Comparison of ENCODE assay signal across 13 cellular contexts in genomic region chr2:99404039-99404799, GRCh38.
DNase-seq lines count a peak whose midpoint lies in the region; ATAC-seq and TF ChIP-seq lines count a peak whose summit lies in the region.
"Had no signal": no experiment of that assay in that cellular context is flagged by ENCODE, and none has a peak within 500 bp of the region (broad histone marks: within the 10 kb centered on the region; RNA-seq: fewer than 3 reads in every experiment).

No MANE protein-coding gene starts in this region.

- ATAC-seq in T-helper 17 cell = no peak
- ATAC-seq in GM21381 (IDR thresholded peaks at IDR 0.05; ENCODE audit: unreplicated experiment) = no peak
- ATAC-seq in GM21717 (IDR thresholded peaks at IDR 0.05; ENCODE audit: unreplicated experiment) = no peak

- H3K4me3 Mint-ChIP-seq in T-helper 1 cell treated with Interleukin-12 subunit alpha and Interleukin-12 subunit beta and Interleukin-4 antibody, amounts not matched to agents 30 μg/mL and 1 μg/mL, for 36 hours = no peak overlapping the region
- H3K4me3 Mint-ChIP-seq in T-helper 17 cell = no peak overlapping the region

- H3K27ac ChIP-seq in cardiac muscle cell (peak overlapping the region; percentile 83), prostate gland (peak overlapping the region; percentile 53 to 71)
- H3K27ac ChIP-seq: A549, RWPE1, upper lobe of left lung had no signal

- peaks cover 9% of the 10 kb centered on the region for H3K4me1 Mint-ChIP-seq in T-helper 1 cell treated with Interleukin-12 subunit alpha and Interleukin-12 subunit beta and Interleukin-4 antibody, amounts not matched to agents 30 μg/mL and 1 μg/mL, for 36 hours (ENCODE audit: low read depth)
- peaks cover 2% of the 10 kb centered on the region for H3K4me1 Mint-ChIP-seq in T-helper 17 cell

- no peaks in the 10 kb centered on the region for H3K9me3 Mint-ChIP-seq in T-helper 1 cell treated with Interleukin-12 subunit alpha and Interleukin-12 subunit beta and Interleukin-4 antibody, amounts not matched to agents 30 μg/mL and 1 μg/mL, for 36 hours

- H3K27me3 ChIP-seq in cardiac muscle cell (no peaks in the 10 kb centered on the region), prostate gland (replicated peaks; ENCODE audit: insufficient read depth) (no peaks in the 10 kb centered on the region)
- H3K27me3 ChIP-seq: upper lobe of left lung had no signal

- TF ChIP-seq CTCF in cardiac muscle cell (IDR thresholded peaks at IDR 0.05; ENCODE audit: low read depth, low read length) (no peak), prostate gland (IDR thresholded peaks at IDR 0.05) (no peak)

- peak overlapping the region; percentile 49 for H3K27ac Mint-ChIP-seq in T-helper 1 cell treated with Interleukin-12 subunit alpha and Interleukin-12 subunit beta and Interleukin-4 antibody, amounts not matched to agents 30 μg/mL and 1 μg/mL, for 36 hours
- H3K27ac Mint-ChIP-seq in T-helper 17 cell = peak overlapping the region; percentile 79

- intact Hi-C loops in prostate gland (cut with DNase I) = no loop called here

- no peak for TF ChIP-seq POLR2A in prostate gland (IDR thresholded peaks at IDR 0.05)

- peaks cover 32% of the 10 kb centered on the region for H3K36me3 Mint-ChIP-seq in T-helper 1 cell treated with Interleukin-12 subunit alpha and Interleukin-12 subunit beta and Interleukin-4 antibody, amounts not matched to agents 30 μg/mL and 1 μg/mL, for 36 hours (ENCODE audit: low read depth)
- H3K36me3 Mint-ChIP-seq in T-helper 17 cell (ENCODE audit: low read depth) = peaks cover 2% of the 10 kb centered on the region

- H3K4me3 ChIP-seq in cardiac muscle cell = no peak overlapping the region
- no peak overlapping the region for H3K4me3 ChIP-seq in prostate gland
- H3K4me3 ChIP-seq: A549, upper lobe of left lung had no signal

- DNase-seq in T-helper 1 cell (no peak), T-helper 17 cell (no peak), cardiac muscle cell (ENCODE audit: low read depth in 1 of 2, low spot score in 1 of 2) (peak in 1 of 2 donors; percentile 1), prostate gland (ENCODE audit: low spot score) (peak; percentile 77), HT-29 (ENCODE audit: low spot score) (no peak)
- DNase-seq: activated CD4-positive, CD25-positive, alpha-beta regulatory T cell treated with anti-CD3 and anti-CD28 coated beads, Interleukin-2, amount 50 U/mL, for 72 hours; amniotic stem cell; upper lobe of left lung had no signal

- H3K27me3 Mint-ChIP-seq in T-helper 1 cell treated with Interleukin-12 subunit alpha and Interleukin-12 subunit beta and Interleukin-4 antibody, amounts not matched to agents 30 μg/mL and 1 μg/mL, for 36 hours (ENCODE audit: low read depth) = no peaks in the 10 kb centered on the region
- no peaks in the 10 kb centered on the region for H3K27me3 Mint-ChIP-seq in T-helper 17 cell

- WGBS in prostate gland = 51% methylated on average over 8 of the region's 8 CpGs

- peaks cover 31% of the 10 kb centered on the region for H3K4me1 ChIP-seq in cardiac muscle cell (ENCODE audit: low read depth)
- no peaks in the 10 kb centered on the region for H3K4me1 ChIP-seq in prostate gland (replicated peaks)
- H3K4me1 ChIP-seq: upper lobe of left lung had no signal

- H3K36me3 ChIP-seq in cardiac muscle cell (peaks cover 66% of the 10 kb centered on the region), prostate gland (peaks cover 0 to under 1% of the 10 kb centered on the region in 2 donors)

- H3K9me3 ChIP-seq in T-helper 17 cell (ENCODE audit: control insufficient read depth, low read length, poor library complexity, severe bottlenecking) (no peaks in the 10 kb centered on the region), cardiac muscle cell (ENCODE audit: low read depth) (no peaks in the 10 kb centered on the region), prostate gland (no peaks in the 10 kb centered on the region)
- H3K9me3 ChIP-seq: A549, upper lobe of left lung had no signal
